9 cellular contexts compared by ENCODE assay signal in genomic region chr12:1692221-1692620, GRCh38. TPM values are rescaled to one million over a fixed set of nuclear protein-coding genes. Genes with fewer than 3 reads are reported as not detected.
DNase-seq lines count a peak whose midpoint lies in the region; ATAC-seq and TF ChIP-seq lines count a peak whose summit lies in the region.
"Had no signal": no experiment of that assay in that cellular context is flagged by ENCODE, and none has a peak within 500 bp of the region (broad histone marks: within the 10 kb centered on the region; RNA-seq: fewer than 3 reads in every experiment).

No MANE protein-coding gene starts in this region.

- ATAC-seq in heart right ventricle: no peak
- ATAC-seq in Right ventricle myocardium inferior: no peak
- ATAC-seq in activated naive CD8-positive, alpha-beta T cell treated with anti-CD3 and anti-CD28 coated beads, Interleukin-2, amount 10 ng/mL, durations not matched to agents 7 days and 5 days (ENCODE audit: low read depth): no peak
- ATAC-seq in lower lobe of right lung: no peak
- no peak for ATAC-seq in upper lobe of left lung (ENCODE audit: low FRiP score in 2 of 2)
- ATAC-seq in GM19023 (IDR thresholded peaks at IDR 0.05; ENCODE audit: unreplicated experiment): no peak

- TF ChIP-seq CTCF in heart right ventricle (IDR thresholded peaks at IDR 0.05) (no peak), lower lobe of right lung (IDR thresholded peaks at IDR 0.05) (no peak), upper lobe of left lung (IDR thresholded peaks at IDR 0.05) (no peak)

- H3K9me3 ChIP-seq in heart right ventricle (no peaks in the 10 kb centered on the region), lower lobe of right lung (no peaks in the 10 kb centered on the region), upper lobe of left lung (no peaks in the 10 kb centered on the region)

- DNase-seq in heart right ventricle: no peak
- DNase-seq in Right ventricle myocardium inferior (ENCODE audit: missing footprints): no peak
- no peak for DNase-seq in activated naive CD8-positive, alpha-beta T cell treated with anti-CD3 and anti-CD28 coated beads, Interleukin-2, amount 10 ng/mL, durations not matched to agents 7 days and 5 days
- no peak for DNase-seq in lower lobe of right lung
- no peak for DNase-seq in upper lobe of left lung
- DNase-seq in NCI-H345 treated with DMSO at 0.1 percent for 48 hours (lab: John Stamatoyannopoulos, UW; ENCODE audit: unreplicated experiment): no peak
- no peak for DNase-seq in NCI-H2029 (lab: John Stamatoyannopoulos, UW)
- DNase-seq: activated CD8-positive, alpha-beta memory T cell treated with anti-CD3 and anti-CD28 coated beads, Interleukin-2, amount 50 U/mL, for 4 hours had no signal

- WGBS in heart right ventricle, 2 donors: 31 to 42% methylated on average over 4 of the region's 4 CpGs
- 23 to 24% methylated on average over 4 of the region's 4 CpGs for WGBS in upper lobe of left lung, 2 donors

- no peak for TF ChIP-seq POLR2A in upper lobe of left lung (IDR thresholded peaks at IDR 0.05)

- peaks cover 6% of the 10 kb centered on the region for H3K36me3 Mint-ChIP-seq in activated naive CD8-positive, alpha-beta T cell treated with anti-CD3 and anti-CD28 coated beads, Interleukin-2, amount 10 ng/mL, durations not matched to agents 7 days and 5 days

- H3K36me3 ChIP-seq in heart right ventricle: peaks cover 0 to 13% (median 0%) of the 10 kb centered on the region in 9 donors
- no peaks in the 10 kb centered on the region for H3K36me3 ChIP-seq in lower lobe of right lung
- no peaks in the 10 kb centered on the region for H3K36me3 ChIP-seq in upper lobe of left lung

- no peak for TF ChIP-seq EP300 in upper lobe of left lung (IDR thresholded peaks at IDR 0.05)

- peak overlapping the region; percentile 96 for H3K4me3 Mint-ChIP-seq in activated naive CD8-positive, alpha-beta T cell treated with anti-CD3 and anti-CD28 coated beads, Interleukin-2, amount 10 ng/mL, durations not matched to agents 7 days and 5 days

- POLR2A ChIA-PET in activated naive CD8-positive, alpha-beta T cell treated with anti-CD3 and anti-CD28 coated beads, Interleukin-2, amount 10 ng/mL, durations not matched to agents 7 days and 5 days (lab: Charles Lee): interaction anchor here (2.4 kb wide), 1 partner anchor 25 kb away, joined by 13 read pairs; no protein-coding TSS in a partner anchor

- peak overlapping the region in 1 of 10 donors; percentile 97 for H3K27ac ChIP-seq in heart right ventricle
- H3K27ac ChIP-seq in lower lobe of right lung: peak overlapping the region; percentile 94
- H3K27ac ChIP-seq in upper lobe of left lung: peak overlapping the region; percentile 95 to 100 (median 98)

- peak overlapping the region; percentile 91 for H3K27ac Mint-ChIP-seq in activated naive CD8-positive, alpha-beta T cell treated with anti-CD3 and anti-CD28 coated beads, Interleukin-2, amount 10 ng/mL, durations not matched to agents 7 days and 5 days

- peak overlapping the region in 9 of 10 donors; percentile 70 to 96 (median 84) for H3K4me3 ChIP-seq in heart right ventricle
- peak overlapping the region; percentile 89 for H3K4me3 ChIP-seq in lower lobe of right lung
- H3K4me3 ChIP-seq in upper lobe of left lung: peak overlapping the region in 3 of 4 donors; percentile 82 to 91 (median 91)

- no peaks in the 10 kb centered on the region for H3K9me3 Mint-ChIP-seq in activated naive CD8-positive, alpha-beta T cell treated with anti-CD3 and anti-CD28 coated beads, Interleukin-2, amount 10 ng/mL, durations not matched to agents 7 days and 5 days

- intact Hi-C loops in heart right ventricle (cut with DNase I) (loop anchor here in 2 of 10 donors (5.0 kb wide), 2 partner anchors 35 to 80 kb away; no protein-coding TSS in a partner anchor), Right ventricle myocardium inferior (cut with DNase I) (loop anchor here (5.0 kb wide), 1 partner anchor 40 kb away; no protein-coding TSS in a partner anchor), lower lobe of right lung (cut with DNase I) (no loop called here)

- no peaks in the 10 kb centered on the region for H3K27me3 Mint-ChIP-seq in activated naive CD8-positive, alpha-beta T cell treated with anti-CD3 and anti-CD28 coated beads, Interleukin-2, amount 10 ng/mL, durations not matched to agents 7 days and 5 days

- H3K27me3 ChIP-seq in heart right ventricle (no peaks in the 10 kb centered on the region), lower lobe of right lung (ENCODE audit: low read depth) (no peaks in the 10 kb centered on the region), upper lobe of left lung (no peaks in the 10 kb centered on the region)

- H3K4me1 ChIP-seq in heart right ventricle (peaks cover 6 to 53% (median 34%) of the 10 kb centered on the region in 9 donors), lower lobe of right lung (peaks cover 31% of the 10 kb centered on the region), upper lobe of left lung (peaks cover 12 to 41% (median 25%) of the 10 kb centered on the region in 4 donors)

- H3K4me1 Mint-ChIP-seq in activated naive CD8-positive, alpha-beta T cell treated with anti-CD3 and anti-CD28 coated beads, Interleukin-2, amount 10 ng/mL, durations not matched to agents 7 days and 5 days: peaks cover 41% of the 10 kb centered on the region

RNA-seq across cellular contexts. Expression of gene ADIPOR2, which starts 1.4 kb away (rescaled TPM):
- total RNA-seq in heart right ventricle: 10 to 100 TPM; 33.5 to 47.7 (median 42.1) TPM
- polyA plus RNA-seq in heart right ventricle: 10 to 100 TPM; 18.5 to 27.9 TPM
- total RNA-seq in Right ventricle myocardium inferior: 38.4 TPM
- 10 to 100 TPM; 50.2 to 51.3 TPM for total RNA-seq in activated naive CD8-positive, alpha-beta T cell treated with anti-CD3 and anti-CD28 coated beads, Interleukin-2, amount 10 ng/mL, durations not matched to agents 7 days and 5 days
- 83.8 TPM for total RNA-seq in lower lobe of right lung
- total RNA-seq in upper lobe of left lung: 10 to 100 TPM; 45.1 to 82.3 (median 68.6) TPM
